ENCODE assay signal across 1 cellular context in genomic region chr3:138963161-138963560, GRCh38.
TF ChIP-seq lines count a peak whose summit lies in the region.

No MANE protein-coding gene starts in this region.

TF ChIP-seq in HepG2, 621 proteins besides CTCF, POLR2A, EP300 and RAD21:
- TF ChIP-seq, protein P1, sequence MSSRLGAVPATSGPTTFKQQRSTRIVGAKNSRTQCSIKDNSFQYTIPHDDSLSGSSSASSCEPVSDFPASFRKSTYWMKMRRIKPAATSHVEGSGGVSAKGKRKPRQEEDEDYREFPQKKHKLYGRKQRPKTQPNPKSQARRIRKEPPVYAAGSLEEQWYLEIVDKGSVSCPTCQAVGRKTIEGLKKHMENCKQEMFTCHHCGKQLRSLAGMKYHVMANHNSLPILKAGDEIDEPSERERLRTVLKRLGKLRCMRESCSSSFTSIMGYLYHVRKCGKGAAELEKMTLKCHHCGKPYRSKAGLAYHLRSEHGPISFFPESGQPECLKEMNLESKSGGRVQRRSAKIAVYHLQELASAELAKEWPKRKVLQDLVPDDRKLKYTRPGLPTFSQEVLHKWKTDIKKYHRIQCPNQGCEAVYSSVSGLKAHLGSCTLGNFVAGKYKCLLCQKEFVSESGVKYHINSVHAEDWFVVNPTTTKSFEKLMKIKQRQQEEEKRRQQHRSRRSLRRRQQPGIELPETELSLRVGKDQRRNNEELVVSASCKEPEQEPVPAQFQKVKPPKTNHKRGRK (CRISPR knock-in tag; IDR thresholded peaks at IDR 0.05): no peak
- TF ChIP-seq FOXA1 (IDR thresholded peaks at IDR 0.05) (no peak), FOXA1 (CRISPR knock-in tag; IDR thresholded peaks at IDR 0.05) (peak; percentile 79), KDM1A (CRISPR knock-in tag; IDR thresholded peaks at IDR 0.05) (no peak), PHF21A (CRISPR knock-in tag; IDR thresholded peaks at IDR 0.05) (0 out of 2 replicates have a peak, but pooled peaks have one; percentile 28), GABPB1 (CRISPR knock-in tag; IDR thresholded peaks at IDR 0.05) (no peak), SYNCRIP (IDR thresholded peaks at IDR 0.05; ENCODE audit: insufficient read depth, low read depth, low read length) (no peak), FOXA3 (CRISPR knock-in tag; IDR thresholded peaks at IDR 0.05) (peak; percentile 52; the same call in 1 of the 2 replicates), GLI4 (CRISPR knock-in tag; IDR thresholded peaks at IDR 0.05; ENCODE audit: borderline replicate concordance) (no peak), ZNF687 (CRISPR knock-in tag; IDR thresholded peaks at IDR 0.05) (0 out of 2 replicates have a peak, but pooled peaks have one; percentile 25), ZBTB43 (CRISPR knock-in tag; conservative IDR thresholded peaks at IDR 0.05) (no peak)
